ENCODE assay signal across 8 cellular contexts in genomic region chr1:235127203-235127602, GRCh38. TPM values are rescaled to one million over a fixed set of nuclear protein-coding genes. Genes with fewer than 3 reads are reported as not detected.
A peak's percentile ranks its signal among the peaks of the same experiment; 100 is the strongest.
DNase-seq lines count a peak whose midpoint lies in the region; ATAC-seq and TF ChIP-seq lines count a peak whose summit lies in the region.

No MANE protein-coding gene starts in this region.

- H3K4me2 ChIP-seq in OCI-LY7 (ENCODE audit: low read length), result peak overlapping the region; percentile 91

- H2AFZ ChIP-seq in OCI-LY7 (ENCODE audit: low read length), result no peak overlapping the region

- TSS peak; percentile 63 for BruUV-seq in OCI-LY7 (replicated peaks; lab: Mats Ljungman, UMichigan)

- H3K9me2 ChIP-seq in OCI-LY7 (ENCODE audit: insufficient read depth, low read length), result no peaks in the 10 kb centered on the region

- H3K27ac ChIP-seq in OCI-LY7 (ENCODE audit: low read depth, low read length, poor library complexity, severe bottlenecking), result peak overlapping the region; percentile 67

- peaks cover 45% of the 10 kb centered on the region for H3K4me1 Mint-ChIP-seq in osteocyte (ENCODE audit: unreplicated experiment)

- in situ Hi-C loops in ACHN (cut with HindIII; ENCODE audit: low pct_ligation_motif_present, low pct_unique_long_range_greater_than_20kb, low sequenced_read_pairs), result no loop called here

- peaks cover 69% of the 10 kb centered on the region for H3K79me2 ChIP-seq in OCI-LY7 (ENCODE audit: insufficient read depth, low read depth, low read length)

- CTCF ChIA-PET in OCI-LY7 (lab: Charles Lee; ENCODE audit: unreplicated experiment), result no interaction called here

- H3K36me3 Mint-ChIP-seq in osteocyte (ENCODE audit: unreplicated experiment), result peaks cover 16% of the 10 kb centered on the region

- peak overlapping the region; percentile 97 for H3K4me3 ChIP-seq in OCI-LY7 (ENCODE audit: low read depth, low read length, poor library complexity, severe bottlenecking)
- peak overlapping the region; percentile 98 for H3K4me3 ChIP-seq in epithelial cell of esophagus (ENCODE audit: low read length)

- intact Hi-C loops in OCI-LY7 (cut with micrococcal nuclease; ENCODE audit: unreplicated experiment), result no loop called here

- H3K4me1 ChIP-seq in ES-I3 (ENCODE audit: insufficient read depth, low read length) (peaks cover 7% of the 10 kb centered on the region), OCI-LY7 (ENCODE audit: insufficient read depth, low read length, poor library complexity, severe bottlenecking) (peaks cover 43% of the 10 kb centered on the region)

- H3K27me3 Mint-ChIP-seq in osteocyte (ENCODE audit: unreplicated experiment), result no peaks in the 10 kb centered on the region

- no peaks in the 10 kb centered on the region for H3K9me3 ChIP-seq in ES-I3 (ENCODE audit: control insufficient read depth, insufficient read depth, low read length)
- no peaks in the 10 kb centered on the region for H3K9me3 ChIP-seq in OCI-LY7 (ENCODE audit: low read length)

- H3K36me3 ChIP-seq in ES-I3 (ENCODE audit: insufficient read depth, low read length), result peaks cover 10% of the 10 kb centered on the region; the same call in 1 of the 2 replicates
- H3K36me3 ChIP-seq in OCI-LY7 (ENCODE audit: insufficient read depth, low read length), result peaks cover 83% of the 10 kb centered on the region

- peak overlapping the region; percentile 65 for H3K9ac ChIP-seq in ES-I3 (ENCODE audit: low read depth, low read length)

- H3K27ac Mint-ChIP-seq in osteocyte (ENCODE audit: unreplicated experiment), result peak overlapping the region; percentile 99

- POLR2A ChIA-PET in OCI-LY7 (lab: Charles Lee), result interaction anchor here (0.7 to 2.0 kb wide), 5 partner anchors 21 to 327 kb away, joined by 3 to 7 read pairs (median 3); partner anchors contain the start of gene RBM34

- TF ChIP-seq CTCF in OCI-LY7 (conservative IDR thresholded peaks at IDR 0.05; ENCODE audit: low read length) (no peak), epithelial cell of esophagus (IDR thresholded peaks at IDR 0.05; ENCODE audit: insufficient read depth, low read depth, low read length, missing control alignments) (no peak), osteocyte (IDR thresholded peaks at IDR 0.05) (no peak)

- H4K20me1 ChIP-seq in OCI-LY7 (ENCODE audit: insufficient read depth, low read length), result peaks cover 39% of the 10 kb centered on the region

- ATAC-seq in HG03378 (IDR thresholded peaks at IDR 0.05; ENCODE audit: unreplicated experiment) (no peak), HG03469 (IDR thresholded peaks at IDR 0.05; ENCODE audit: unreplicated experiment) (no peak)

- peak overlapping the region; percentile 98 for H3K4me3 Mint-ChIP-seq in osteocyte (ENCODE audit: unreplicated experiment)

- peak; percentile 16 for DNase-seq in OCI-LY7 (ENCODE audit: low spot score)
- no peak for DNase-seq in epithelial cell of esophagus (ENCODE audit: low read depth)
- no peak for DNase-seq in osteocyte (ENCODE audit: extremely low spot score, unreplicated experiment)
- no peak for DNase-seq in ACHN
- DNase-seq in NOMO-1 treated with DMSO at 0.1 percent for 48 hours (lab: John Stamatoyannopoulos, UW; ENCODE audit: unreplicated experiment), result no peak

- no peaks in the 10 kb centered on the region for H3K9me3 Mint-ChIP-seq in osteocyte (ENCODE audit: unreplicated experiment)

RNA-seq across cellular contexts. Expression of gene TOMM20, which starts 1.4 kb away (rescaled TPM):
- total RNA-seq in OCI-LY7 (2014; rRNA removed; shearing (Covaris generic)), result 68.5 and 76.7 TPM in 2 replicates
- total RNA-seq in OCI-LY7 (2022), result 133 and 156 TPM in 2 replicates
- 99.1 and 100 TPM in 2 replicates for total RNA-seq in osteocyte

RNA-seq across cellular contexts. Expression of gene RBM34, which starts 33.8 kb away (rescaled TPM):
- total RNA-seq in OCI-LY7 (2014; rRNA removed; shearing (Covaris generic)), result 46.4 and 53.6 TPM in 2 replicates
- total RNA-seq in OCI-LY7 (2022) (93.7 and 114 TPM in 2 replicates), osteocyte (66.9 and 75.0 TPM in 2 replicates)
